ENCODE assay signal across 27 cellular contexts in the genomic region with DNA sequence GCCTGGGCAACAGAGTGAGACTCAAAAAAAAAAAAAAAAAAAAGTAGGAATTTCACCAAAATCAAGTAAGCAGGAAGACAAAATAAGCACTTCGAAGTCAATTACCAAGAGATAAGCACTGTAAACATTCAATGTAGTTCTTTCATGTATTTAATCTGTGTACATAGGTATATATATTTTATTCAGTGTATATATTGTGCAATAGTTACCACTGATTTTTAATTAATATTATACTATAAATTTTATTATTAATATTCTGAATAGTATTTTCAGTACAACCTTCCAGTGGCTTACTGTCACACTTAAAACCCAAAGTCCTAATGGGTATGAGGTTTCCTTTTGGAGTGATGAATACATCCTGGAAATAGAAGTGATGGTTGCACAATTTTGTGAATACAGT.
"Had no signal": no experiment of that assay in that cellular context is flagged by ENCODE, and none has a peak within 500 bp of the region (broad histone marks: within the 10 kb centered on the region; RNA-seq: fewer than 3 reads in every experiment).

No MANE protein-coding gene starts in this region.

- H3K4me3 ChIP-seq: stomach, suprapubic skin, testis, thoracic aorta, thyroid gland, tibial artery, tibial nerve, transverse colon, upper lobe of left lung, upper lobe of right lung, uterus, vagina had no signal

- ATAC-seq: stimulated activated effector memory CD8-positive, alpha-beta T cell treated with anti-CD3 and anti-CD28 coated beads, Interleukin-12 subunit alpha, Interleukin-12 subunit beta, amount 100 ng/mL, for 72 hours; stimulated activated memory B cell treated with anti-CD40 and anti-IgM and Interleukin-4, amounts not matched to agents 10 μg/mL and 1 μg/mL and 100 μg/mL, for 72 hours; stimulated activated naive B cell treated with anti-CD40 and anti-IgM and Interleukin-4, amounts not matched to agents 10 μg/mL and 1 μg/mL and 100 μg/mL, for 72 hours; stimulated activated naive CD8-positive, alpha-beta T cell treated with anti-CD3 and anti-CD28 coated beads, Interleukin-15, amount 100 ng/mL, for 72 hours; stimulated activated naive CD8-positive, alpha-beta T cell treated with anti-CD3 and anti-CD28 coated beads, Interleukin-15, Interleukin-2, amounts not matched to agents 100 U/mL and 50 U/mL, for 24 hours; upper lobe of right lung had no signal

- FAIRE-seq: urothelium cell line had no signal

- H3K4me1 ChIP-seq: stomach, suprapubic skin, testis, thyroid gland, tibial artery, tibial nerve, upper lobe of left lung, upper lobe of right lung, uterus, vagina had no signal

- H3K9me3 ChIP-seq: stomach, suprapubic skin, testis, thoracic aorta, thyroid gland, tibial artery, tibial nerve, transverse colon, upper lobe of left lung, upper lobe of right lung, uterus, vagina had no signal

- H3K27me3 ChIP-seq: stomach, suprapubic skin, testis, thyroid gland, tibial artery, tibial nerve, transverse colon, upper lobe of left lung, upper lobe of right lung, uterus, vagina had no signal

- H3K36me3 ChIP-seq: stomach, suprapubic skin, thoracic aorta, thyroid gland, tibial artery, transverse colon, upper lobe of left lung, upper lobe of right lung, uterus, vagina had no signal

- H3K27ac ChIP-seq: stomach, suprapubic skin, testis, thoracic aorta, thyroid gland, tibial artery, tibial nerve, transverse colon, upper lobe of left lung, upper lobe of right lung, uterus, vagina had no signal

- DNase-seq: stimulated activated CD4-positive, alpha-beta T cell treated with anti-CD3 and anti-CD28 coated beads, Interleukin-2, amount 100 ng/mL, for 48 hours; stimulated activated CD4-positive, alpha-beta T cell treated with anti-CD3 and anti-CD28 coated beads, Interleukin-4, amount 100 ng/mL, for 1 hour; stimulated activated CD4-positive, alpha-beta T cell treated with anti-CD3 and anti-CD28 coated beads, Interleukin-4, amount 100 ng/mL, for 24 hours; stimulated activated CD4-positive, alpha-beta T cell treated with anti-CD3 and anti-CD28 coated beads, Interleukin-4, amount 100 ng/mL, for 4 hours; stimulated activated CD8-positive, alpha-beta memory T cell treated with anti-CD3 and anti-CD28 coated beads, Interleukin-4, amount 100 ng/mL, for 48 hours; stimulated activated naive B cell treated with anti-CD40 and anti-IgM and Interleukin-4, amounts not matched to agents 10 μg/mL and 1 μg/mL and 100 μg/mL, for 72 hours; stimulated activated naive CD4-positive, alpha-beta T cell; stimulated activated naive CD4-positive, alpha-beta T cell treated with Interleukin-2 at 50 U/mL for 16 hours; stimulated activated naive CD8-positive, alpha-beta T cell treated with anti-CD3 and anti-CD28 coated beads, Interleukin-15, amount 100 ng/mL, for 72 hours; stimulated activated naive CD8-positive, alpha-beta T cell treated with anti-CD3 and anti-CD28 coated beads, Interleukin-15, Interleukin-2, amounts not matched to agents 100 U/mL and 50 U/mL, for 24 hours; stomach; substantia nigra; testis; thyroid gland; tibial artery; transverse colon; trophoblast cell; upper lobe of left lung; upper lobe of right lung; uterus had no signal
